Comparison of ENCODE assay signal across 3 cellular contexts in genomic region chr20:887137-887536, GRCh38.
TF ChIP-seq lines count a peak whose summit lies in the region.

No MANE protein-coding gene starts in this region.

TF ChIP-seq in HCT116, 20 proteins besides CTCF, POLR2A, EP300 and RAD21:
- TF ChIP-seq ZNF274 (IDR thresholded peaks at IDR 0.05; ENCODE audit: low read depth, low read length) (no peak), TCF7L2 (IDR thresholded peaks at IDR 0.05; ENCODE audit: borderline replicate concordance, extremely low read depth, insufficient read depth, insufficient read length) (no peak), SP1 (IDR thresholded peaks at IDR 0.05; ENCODE audit: low read depth) (no peak), SRF (IDR thresholded peaks at IDR 0.05; ENCODE audit: low read depth) (no peak), POLR2AphosphoS5 (IDR thresholded peaks at IDR 0.05; ENCODE audit: low read depth, low read length) (peak; percentile 15; the same call in 1 of the 2 replicates)
TF ChIP-seq in HCT116: peak in this region for 1.

TF ChIP-seq in GM12878, 131 proteins besides CTCF, POLR2A, EP300 and RAD21:
- TF ChIP-seq ATF3 (IDR thresholded peaks at IDR 0.05; ENCODE audit: borderline replicate concordance, extremely low read depth, low read depth, low read length): no peak
- no peak for TF ChIP-seq BCL3 (IDR thresholded peaks at IDR 0.05; ENCODE audit: borderline replicate concordance, insufficient read depth, low read depth, low read length, poor library complexity, severe bottlenecking)
- TF ChIP-seq KAT2A (conservative IDR thresholded peaks at IDR 0.05; ENCODE audit: control insufficient read depth, low read depth, low read length): no peak
- TF ChIP-seq PKNOX1 (IDR thresholded peaks at IDR 0.05): no peak
- TF ChIP-seq ZBTB33 (IDR thresholded peaks at IDR 0.05): no peak
- no peak for TF ChIP-seq MYB (IDR thresholded peaks at IDR 0.05; ENCODE audit: borderline replicate concordance, low read depth, low read length)
- TF ChIP-seq SUZ12 (IDR thresholded peaks at IDR 0.05; ENCODE audit: unreplicated experiment): no peak

TF ChIP-seq in SK-N-SH treated with all-trans-retinoic acid at 6 μM for 48 hours, 23 proteins besides CTCF, POLR2A, EP300 and RAD21:
- TF ChIP-seq ARNTL (CRISPR knock-in tag; IDR thresholded peaks at IDR 0.05; ENCODE audit: borderline replicate concordance, low read depth): no peak
- no peak for TF ChIP-seq SNAI2 (CRISPR knock-in tag; IDR thresholded peaks at IDR 0.05)
- no peak for TF ChIP-seq CSDC2 (CRISPR knock-in tag; IDR thresholded peaks at IDR 0.05)
- no peak for TF ChIP-seq ZFP30 (CRISPR knock-in tag; IDR thresholded peaks at IDR 0.05)
TF ChIP-seq in SK-N-SH treated with all-trans-retinoic acid at 6 μM for 48 hours: peak in this region for 0.
